1 cellular context compared by ENCODE assay signal in genomic region chr19:19191920-19192882, GRCh38.
TF ChIP-seq lines count a peak whose summit lies in the region.

TSS of gene BORCS8 (minus strand) at chr19:19192152. CDS start at chr19:19192117, 35 bp downstream.
TSS of gene RFXANK (plus strand) at chr19:19192258. CDS start at chr19:19193947, 1,689 bp downstream.

TF ChIP-seq in K562, 482 proteins besides CTCF, POLR2A, EP300 and RAD21 (continued from another document and continues in another):
- TF ChIP-seq MGA (IDR thresholded peaks at IDR 0.05) (no peak), ESRRA (IDR thresholded peaks at IDR 0.05; ENCODE audit: borderline replicate concordance, low read depth) (peak; percentile 74; the same call in 1 of the 2 replicates), HCFC1 (IDR thresholded peaks at IDR 0.05; ENCODE audit: low read depth, low read length) (peak; percentile 88), ZNF561 (CRISPR knock-in tag; conservative IDR thresholded peaks at IDR 0.05) (no peak), CEBPB (tag; IDR thresholded peaks at IDR 0.05) (no peak), SNRNP70 (optimal IDR thresholded peaks at IDR 0.05; ENCODE audit: low read depth, low read length) (no peak), FOXP4 (CRISPR knock-in tag; IDR thresholded peaks at IDR 0.05; ENCODE audit: borderline replicate concordance) (no peak), MBD1 (CRISPR knock-in tag; IDR thresholded peaks at IDR 0.05) (no peak), ZNF668 (CRISPR knock-in tag; IDR thresholded peaks at IDR 0.05) (no peak), ZNF780A (CRISPR knock-in tag; IDR thresholded peaks at IDR 0.05) (no peak), NFE2L1 (tag; IDR thresholded peaks at IDR 0.05; ENCODE audit: borderline replicate concordance, low read depth) (no peak), PPARD (CRISPR knock-in tag; IDR thresholded peaks at IDR 0.05) (no peak), RBM15 (IDR thresholded peaks at IDR 0.05; ENCODE audit: insufficient read depth, low read length) (no peak), MIER1 (IDR thresholded peaks at IDR 0.05; ENCODE audit: low read depth) (peak; percentile 76), XRCC4 (IDR thresholded peaks at IDR 0.05; ENCODE audit: extremely low read depth, insufficient read depth, insufficient read length) (no peak), CBX1 (IDR thresholded peaks at IDR 0.05; ENCODE audit: low read depth) (peak; percentile 56; the same call in 1 of the 2 replicates), ZNF551 (CRISPR knock-in tag; IDR thresholded peaks at IDR 0.05) (no peak), ZNF133 (CRISPR knock-in tag; IDR thresholded peaks at IDR 0.05) (no peak), MYBL2 (IDR thresholded peaks at IDR 0.05; ENCODE audit: low read depth) (no peak), MYBL2 (CRISPR knock-in tag; IDR thresholded peaks at IDR 0.05; ENCODE audit: borderline replicate concordance) (no peak), MBD2 (IDR thresholded peaks at IDR 0.05; ENCODE audit: borderline replicate concordance, low read depth) (peak; percentile 78; the same call in 1 of the 2 replicates), GABPB1 (CRISPR knock-in tag; IDR thresholded peaks at IDR 0.05) (peak; percentile 100), TBL1XR1 (IDR thresholded peaks at IDR 0.05; ENCODE audit: low read length in 2 of 2) (no peak), NFRKB (IDR thresholded peaks at IDR 0.05; ENCODE audit: low read depth) (peak; percentile 74), PCBP1 (IDR thresholded peaks at IDR 0.05; ENCODE audit: low read depth, low read length, poor library complexity, severe bottlenecking) (peak; percentile 40), ZNF436 (CRISPR knock-in tag; IDR thresholded peaks at IDR 0.05) (no peak), ELF1 (tag; IDR thresholded peaks at IDR 0.05) (peak; percentile 88), ZBTB5 (IDR thresholded peaks at IDR 0.05) (no peak), ZNF3 (CRISPR knock-in tag; IDR thresholded peaks at IDR 0.05) (no peak), GABPB2 (CRISPR knock-in tag; conservative IDR thresholded peaks at IDR 0.05) (no peak), MAZ (CRISPR knock-in tag; conservative IDR thresholded peaks at IDR 0.05 in 1 of 2, IDR thresholded peaks at IDR 0.05 in 1 of 2) (peak; percentile 81 to 86), STAT5A (IDR thresholded peaks at IDR 0.05; ENCODE audit: borderline replicate concordance, low read length) (no peak), FOXP1 (CRISPR knock-in tag; IDR thresholded peaks at IDR 0.05) (peak; percentile 95), GMEB1 (CRISPR knock-in tag; IDR thresholded peaks at IDR 0.05) (0 out of 2 replicates have a peak, but pooled peaks have one; percentile 21), ELK1 (CRISPR knock-in tag; IDR thresholded peaks at IDR 0.05) (no peak), SMAD3 (CRISPR knock-in tag; conservative IDR thresholded peaks at IDR 0.05) (no peak), RNF219 (CRISPR knock-in tag; IDR thresholded peaks at IDR 0.05) (no peak), FOXK1 (CRISPR knock-in tag; IDR thresholded peaks at IDR 0.05; ENCODE audit: borderline replicate concordance) (0 out of 2 replicates have a peak, but pooled peaks have one; percentile 14), ZNF239 (CRISPR knock-in tag; IDR thresholded peaks at IDR 0.05) (no peak), L3MBTL2 (IDR thresholded peaks at IDR 0.05) (peak; percentile 64), NCOA2 (IDR thresholded peaks at IDR 0.05; ENCODE audit: partially characterized antibody in 2 of 2) (no peak)
